In genomic region chr1:154272217-154272998, GRCh38 we compare ENCODE assay signal across 1 cellular context.
TF ChIP-seq lines count a peak whose summit lies in the region.

TSS of gene HAX1 (plus strand) at chr1:154272629. CDS start at chr1:154272724, 95 bp downstream.

TF ChIP-seq in K562, 482 proteins besides CTCF, POLR2A, EP300 and RAD21 (continued from another document and continues in another):
- peak; percentile 71 for TF ChIP-seq PRDM10 (IDR thresholded peaks at IDR 0.05; ENCODE audit: partially characterized antibody)
- TF ChIP-seq HNRNPL (IDR thresholded peaks at IDR 0.05; ENCODE audit: low read depth, low read length) = no peak
- TF ChIP-seq BCOR (IDR thresholded peaks at IDR 0.05) = 0 out of 2 replicates have a peak, but pooled peaks have one; percentile 13
- TF ChIP-seq PATZ1 (CRISPR knock-in tag; IDR thresholded peaks at IDR 0.05; ENCODE audit: borderline replicate concordance) = no peak
- peak; percentile 88 for TF ChIP-seq EP400 (IDR thresholded peaks at IDR 0.05)
- no peak for TF ChIP-seq NR0B1 (IDR thresholded peaks at IDR 0.05; ENCODE audit: partially characterized antibody)
- TF ChIP-seq PCBP2 (IDR thresholded peaks at IDR 0.05; ENCODE audit: low read depth, low read length, poor library complexity, severe bottlenecking) = no peak
- TF ChIP-seq ETS1 (conservative IDR thresholded peaks at IDR 0.05; ENCODE audit: control insufficient read depth, low read depth, low read length) = no peak
- TF ChIP-seq CSDE1 (IDR thresholded peaks at IDR 0.05) = no peak
- no peak for TF ChIP-seq THRA (IDR thresholded peaks at IDR 0.05)
- TF ChIP-seq ZNF668 (CRISPR knock-in tag; IDR thresholded peaks at IDR 0.05) = no peak
- TF ChIP-seq MBD2 (IDR thresholded peaks at IDR 0.05; ENCODE audit: borderline replicate concordance, low read depth) = 0 out of 2 replicates have a peak, but pooled peaks have one; percentile 57
- TF ChIP-seq KDM1A (IDR thresholded peaks at IDR 0.05) = peak; percentile 41 to 54; a peak in 1 of 4 replicates
- peak; percentile 74 for TF ChIP-seq E2F8 (IDR thresholded peaks at IDR 0.05; ENCODE audit: low read depth, partially characterized antibody)
- peak; percentile 73 for TF ChIP-seq ATF4 (CRISPR knock-in tag; IDR thresholded peaks at IDR 0.05)
- peak; percentile 79 for TF ChIP-seq TAF9B (IDR thresholded peaks at IDR 0.05; ENCODE audit: partially characterized antibody)
- TF ChIP-seq ARID1B (IDR thresholded peaks at IDR 0.05) = peak; percentile 53
- TF ChIP-seq NFIC (IDR thresholded peaks at IDR 0.05) = peak; percentile 5; the same call in 1 of the 2 replicates
- no peak for TF ChIP-seq CBX5 (IDR thresholded peaks at IDR 0.05; ENCODE audit: borderline replicate concordance, low read depth)
- no peak for TF ChIP-seq ATF2 (CRISPR knock-in tag; IDR thresholded peaks at IDR 0.05)
- no peak for TF ChIP-seq HES1 (IDR thresholded peaks at IDR 0.05; ENCODE audit: low read depth)
- no peak for TF ChIP-seq ATF6 (CRISPR knock-in tag; IDR thresholded peaks at IDR 0.05)
- no peak for TF ChIP-seq MAFK (IDR thresholded peaks at IDR 0.05; ENCODE audit: low read length)
- TF ChIP-seq BACH1 (tag; IDR thresholded peaks at IDR 0.05) = no peak
- TF ChIP-seq ZNF57 (CRISPR knock-in tag; IDR thresholded peaks at IDR 0.05) = no peak
- TF ChIP-seq ZNF518B (CRISPR knock-in tag; IDR thresholded peaks at IDR 0.05) = no peak
- TF ChIP-seq ELK3 (CRISPR knock-in tag; IDR thresholded peaks at IDR 0.05) = 0 out of 2 replicates have a peak, but pooled peaks have one; percentile 45
- no peak for TF ChIP-seq MYNN (IDR thresholded peaks at IDR 0.05)
- TF ChIP-seq MYNN (CRISPR knock-in tag; IDR thresholded peaks at IDR 0.05) = no peak
- no peak for TF ChIP-seq ZNF431 (CRISPR knock-in tag; IDR thresholded peaks at IDR 0.05)
- 0 out of 2 replicates have a peak, but pooled peaks have one; percentile 44 for TF ChIP-seq ELF4 (CRISPR knock-in tag; IDR thresholded peaks at IDR 0.05)
- TF ChIP-seq CTBP1 (IDR thresholded peaks at IDR 0.05; ENCODE audit: borderline replicate concordance) = peak; percentile 88
- TF ChIP-seq ZNF507 (tag; conservative IDR thresholded peaks at IDR 0.05) = no peak
- no peak for TF ChIP-seq HLTF (IDR thresholded peaks at IDR 0.05)
- TF ChIP-seq TEAD1 (CRISPR knock-in tag; IDR thresholded peaks at IDR 0.05) = peak in 1 of 2 experiments; percentile 4; a peak in 1 of 4 replicates
- TF ChIP-seq NBN (IDR thresholded peaks at IDR 0.05; ENCODE audit: low read depth) = peak; percentile 81
